In genomic region chr1:8017495-8018310, GRCh38 we compare ENCODE assay signal across 2 cellular contexts.
TF ChIP-seq lines count a peak whose summit lies in the region.

No MANE protein-coding gene starts in this region.

TF ChIP-seq in H1, 55 proteins besides CTCF, POLR2A, EP300 and RAD21:
- TF ChIP-seq RXRA (IDR thresholded peaks at IDR 0.05; ENCODE audit: insufficient read depth, low read depth, low read length): no peak
- TF ChIP-seq, protein P1, sequence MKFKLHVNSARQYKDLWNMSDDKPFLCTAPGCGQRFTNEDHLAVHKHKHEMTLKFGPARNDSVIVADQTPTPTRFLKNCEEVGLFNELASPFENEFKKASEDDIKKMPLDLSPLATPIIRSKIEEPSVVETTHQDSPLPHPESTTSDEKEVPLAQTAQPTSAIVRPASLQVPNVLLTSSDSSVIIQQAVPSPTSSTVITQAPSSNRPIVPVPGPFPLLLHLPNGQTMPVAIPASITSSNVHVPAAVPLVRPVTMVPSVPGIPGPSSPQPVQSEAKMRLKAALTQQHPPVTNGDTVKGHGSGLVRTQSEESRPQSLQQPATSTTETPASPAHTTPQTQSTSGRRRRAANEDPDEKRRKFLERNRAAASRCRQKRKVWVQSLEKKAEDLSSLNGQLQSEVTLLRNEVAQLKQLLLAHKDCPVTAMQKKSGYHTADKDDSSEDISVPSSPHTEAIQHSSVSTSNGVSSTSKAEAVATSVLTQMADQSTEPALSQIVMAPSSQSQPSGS (IDR thresholded peaks at IDR 0.05; ENCODE audit: low read length): no peak
- TF ChIP-seq EGR1 (IDR thresholded peaks at IDR 0.05; ENCODE audit: borderline replicate concordance, low read depth, low read length): no peak
- no peak for TF ChIP-seq CREB1 (IDR thresholded peaks at IDR 0.05)

TF ChIP-seq in neural cell, 6 proteins besides CTCF, POLR2A, EP300 and RAD21:
- TF ChIP-seq SMC3 (conservative IDR thresholded peaks at IDR 0.05; ENCODE audit: poor library complexity) (no peak), EZH2 (IDR thresholded peaks at IDR 0.05; ENCODE audit: borderline replicate concordance, insufficient read depth, low read length, poor library complexity, severe bottlenecking) (no peak), MXI1 (conservative IDR thresholded peaks at IDR 0.05; ENCODE audit: poor library complexity, severe bottlenecking) (no peak), TAF1 (IDR thresholded peaks at IDR 0.05; ENCODE audit: low read depth) (no peak), POLR2AphosphoS5 (IDR thresholded peaks at IDR 0.05) (no peak)
- TF ChIP-seq, protein P2, sequence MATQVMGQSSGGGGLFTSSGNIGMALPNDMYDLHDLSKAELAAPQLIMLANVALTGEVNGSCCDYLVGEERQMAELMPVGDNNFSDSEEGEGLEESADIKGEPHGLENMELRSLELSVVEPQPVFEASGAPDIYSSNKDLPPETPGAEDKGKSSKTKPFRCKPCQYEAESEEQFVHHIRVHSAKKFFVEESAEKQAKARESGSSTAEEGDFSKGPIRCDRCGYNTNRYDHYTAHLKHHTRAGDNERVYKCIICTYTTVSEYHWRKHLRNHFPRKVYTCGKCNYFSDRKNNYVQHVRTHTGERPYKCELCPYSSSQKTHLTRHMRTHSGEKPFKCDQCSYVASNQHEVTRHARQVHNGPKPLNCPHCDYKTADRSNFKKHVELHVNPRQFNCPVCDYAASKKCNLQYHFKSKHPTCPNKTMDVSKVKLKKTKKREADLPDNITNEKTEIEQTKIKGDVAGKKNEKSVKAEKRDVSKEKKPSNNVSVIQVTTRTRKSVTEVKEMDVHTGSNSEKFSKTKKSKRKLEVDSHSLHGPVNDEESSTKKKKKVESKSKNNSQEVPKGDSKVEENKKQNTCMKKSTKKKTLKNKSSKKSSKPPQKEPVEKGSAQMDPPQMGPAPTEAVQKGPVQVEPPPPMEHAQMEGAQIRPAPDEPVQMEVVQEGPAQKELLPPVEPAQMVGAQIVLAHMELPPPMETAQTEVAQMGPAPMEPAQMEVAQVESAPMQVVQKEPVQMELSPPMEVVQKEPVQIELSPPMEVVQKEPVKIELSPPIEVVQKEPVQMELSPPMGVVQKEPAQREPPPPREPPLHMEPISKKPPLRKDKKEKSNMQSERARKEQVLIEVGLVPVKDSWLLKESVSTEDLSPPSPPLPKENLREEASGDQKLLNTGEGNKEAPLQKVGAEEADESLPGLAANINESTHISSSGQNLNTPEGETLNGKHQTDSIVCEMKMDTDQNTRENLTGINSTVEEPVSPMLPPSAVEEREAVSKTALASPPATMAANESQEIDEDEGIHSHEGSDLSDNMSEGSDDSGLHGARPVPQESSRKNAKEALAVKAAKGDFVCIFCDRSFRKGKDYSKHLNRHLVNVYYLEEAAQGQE (IDR thresholded peaks at IDR 0.05; ENCODE audit: borderline replicate concordance): no peak
TF ChIP-seq in neural cell: peak in this region for 0.
